In genomic region chr15:71801935-71802655, GRCh38 we compare ENCODE assay signal across 19 cellular contexts. TPM values are rescaled to one million over a fixed set of nuclear protein-coding genes. Genes with fewer than 3 reads are reported as not detected.
"Had no signal": no experiment of that assay in that cellular context is flagged by ENCODE, and none has a peak within 500 bp of the region (broad histone marks: within the 10 kb centered on the region; RNA-seq: fewer than 3 reads in every experiment).

No MANE protein-coding gene starts in this region.

- H3K9me3 ChIP-seq: colonic mucosa, heart left ventricle, mucosa of descending colon, ovary, right atrium auricular region, sigmoid colon, thyroid gland, uterus had no signal

- H3K27ac Mint-ChIP-seq: naive thymus-derived CD8-positive, alpha-beta T cell; type B pancreatic cell had no signal

- H3K27me3 ChIP-seq: colonic mucosa, heart left ventricle, ovary, right atrium auricular region, thyroid gland, uterus had no signal

- H3K36me3 ChIP-seq: colonic mucosa, heart left ventricle, ovary, right atrium auricular region, sigmoid colon, thyroid gland, uterus had no signal

- H3K9me3 Mint-ChIP-seq: type B pancreatic cell had no signal

- H3K27me3 Mint-ChIP-seq: type B pancreatic cell had no signal

- H3K27ac ChIP-seq: colonic mucosa, heart left ventricle, ovary, right atrium auricular region, sigmoid colon, skin epidermis, thyroid gland, uterus had no signal

- DNase-seq: colonic mucosa, foreskin melanocyte, heart left ventricle, hippocampal formation, left colon, left ventricle myocardium superior, mucosa of descending colon, ovary, sigmoid colon, thyroid gland, uterus had no signal

- H3K4me3 Mint-ChIP-seq: naive thymus-derived CD8-positive, alpha-beta T cell; type B pancreatic cell had no signal

- H3K4me1 ChIP-seq: colonic mucosa, sigmoid colon, uterus had no signal

- H3K4me3 ChIP-seq: colonic mucosa, heart left ventricle, lung, mucosa of descending colon, ovary, right atrium auricular region, sigmoid colon, skin epidermis, thyroid gland, uterus had no signal

- H3K36me3 Mint-ChIP-seq: naive thymus-derived CD8-positive, alpha-beta T cell; type B pancreatic cell had no signal

- ATAC-seq: naive thymus-derived CD8-positive, alpha-beta T cell had no signal

RNA-seq across cellular contexts. Expression of gene NR2E3, which starts 8.3 kb away (rescaled TPM):
- total RNA-seq: dermis blood vessel endothelial cell; kidney epithelial cell; left ventricle myocardium superior; naive thymus-derived CD8-positive, alpha-beta T cell; right atrium auricular region had no signal
- polyA plus RNA-seq: neural cell had no signal
